In the genomic region with DNA sequence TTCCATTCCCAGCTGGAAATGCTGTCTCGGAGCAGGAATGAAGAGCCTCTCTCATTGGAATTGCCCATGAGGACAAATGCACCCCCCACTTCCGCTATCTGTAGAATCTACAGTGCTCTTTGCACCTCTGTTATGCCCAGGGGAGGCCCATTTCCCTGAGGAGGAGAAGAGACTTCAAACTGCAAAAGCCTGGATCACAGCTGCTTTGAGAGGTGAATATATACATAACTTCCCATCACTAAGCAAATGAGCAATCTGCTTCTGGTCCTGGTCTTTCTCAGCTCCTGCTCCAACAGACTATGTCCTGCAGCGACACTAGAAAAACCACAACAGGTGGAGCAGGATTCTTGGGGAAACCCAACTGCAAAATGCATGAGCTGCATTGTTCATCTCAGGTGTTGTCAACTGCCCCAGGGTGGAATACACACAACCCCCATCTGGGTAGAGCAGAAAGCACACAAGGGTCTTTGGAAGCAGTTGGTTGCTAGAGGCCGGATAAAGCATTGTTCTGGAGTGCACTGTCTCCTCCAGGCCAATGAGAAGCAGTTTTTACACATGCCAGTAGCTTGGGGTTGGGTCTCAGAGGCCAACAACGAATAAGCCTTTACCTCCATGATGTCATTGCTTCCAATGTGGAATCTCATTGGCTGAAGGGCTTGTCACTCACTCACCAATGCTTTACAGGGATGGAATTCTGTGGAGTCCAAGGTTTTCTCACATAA, we compare ENCODE assay signal across 8 cellular contexts.
DNase-seq lines count a peak whose midpoint lies in the region; ATAC-seq, FAIRE-seq and TF ChIP-seq lines count a peak whose summit lies in the region.
"Had no signal": no experiment of that assay in that cellular context is flagged by ENCODE, and none has a peak within 500 bp of the region (broad histone marks: within the 10 kb centered on the region; RNA-seq: fewer than 3 reads in every experiment).

No MANE protein-coding gene starts in this region.

- TF ChIP-seq POLR2A in GM12892 (IDR thresholded peaks at IDR 0.05; ENCODE audit: low read depth, low read length) = no peak

- FAIRE-seq in GM12892 (lab: Jason Lieb, UNC) = no peak

- H3K27me3 Mint-ChIP-seq in endodermal cell (ENCODE audit: insufficient read depth) = no peaks in the 10 kb centered on the region

- no peak overlapping the region for H2AK5ac ChIP-seq in neuronal stem cell (ENCODE audit: low read depth, low read length)

- peaks cover 33% of the 10 kb centered on the region for H3K4me1 Mint-ChIP-seq in endodermal cell

- H3K79me1 ChIP-seq in neuronal stem cell (ENCODE audit: low read depth, low read length) = no peaks in the 10 kb centered on the region

- H4K91ac ChIP-seq in neuronal stem cell (ENCODE audit: low read depth, low read length, poor library complexity) = no peak overlapping the region

- no peaks in the 10 kb centered on the region for H3K36me3 Mint-ChIP-seq in endodermal cell (ENCODE audit: low read depth)

- no peak overlapping the region for H2BK5ac ChIP-seq in neuronal stem cell (ENCODE audit: low read length)

- H3K4me3 ChIP-seq in GM12865 (ENCODE audit: low read depth, low read length) = no peak overlapping the region
- no peak overlapping the region for H3K4me3 ChIP-seq in endodermal cell (ENCODE audit: low read length)
- H3K4me3 ChIP-seq in neuronal stem cell (ENCODE audit: low read length in 2 of 2) = no peak overlapping the region
- H3K4me3 ChIP-seq: psoas muscle had no signal

- no peak overlapping the region for H3K4me2 ChIP-seq in neuronal stem cell (ENCODE audit: insufficient read depth, low read length, poor library complexity, severe bottlenecking)

- H3K27ac Mint-ChIP-seq in endodermal cell = peak overlapping the region; percentile 90

- WGBS in endodermal cell (ENCODE audit: insufficient coverage in 1 of 2, insufficient read length in 1 of 2), 2 experiments = 82 to 86% methylated on average over 3 to 5 of the region's 5 CpGs
- no CpG with 5 or more reads among the region's 5 CpGs for WGBS in neuronal stem cell (ENCODE audit: extremely low coverage in 2 of 2, insufficient read length in 2 of 2, insufficient replicate concordance in 1 of 2), 2 donors

- ATAC-seq in GM19035 (IDR thresholded peaks at IDR 0.05; ENCODE audit: unreplicated experiment) (no peak), HG03469 (IDR thresholded peaks at IDR 0.05; ENCODE audit: unreplicated experiment) (no peak)

- H2BK12ac ChIP-seq in neuronal stem cell (ENCODE audit: low read length) = no peak overlapping the region

- H3K4me1 ChIP-seq in endodermal cell (ENCODE audit: control insufficient read depth, insufficient read depth, low read length) (peaks cover 12% of the 10 kb centered on the region), neuronal stem cell (ENCODE audit: control insufficient read depth in 2 of 2, insufficient read depth in 1 of 2, low read depth in 1 of 2, low read length in 2 of 2) (peaks cover 0 to 22% of the 10 kb centered on the region in 2 donors)

- H3K27me3 ChIP-seq in endodermal cell (ENCODE audit: control insufficient read depth, insufficient read depth, low read length, poor library complexity, severe bottlenecking) (no peaks in the 10 kb centered on the region), neuronal stem cell (ENCODE audit: control insufficient read depth in 3 of 3, insufficient read depth in 3 of 3, low read depth in 1 of 3, low read length in 3 of 3) (peaks cover 0 to 11% (median 0%) of the 10 kb centered on the region in 3 experiments)

- H3K18ac ChIP-seq in neuronal stem cell (ENCODE audit: low read length) = no peak overlapping the region

- TF ChIP-seq CTCF in GM12865 (IDR thresholded peaks at IDR 0.05; ENCODE audit: insufficient read depth, low read depth, low read length, missing control alignments) = no peak
- no peak for TF ChIP-seq CTCF in endodermal cell (conservative IDR thresholded peaks at IDR 0.05)

- no peak overlapping the region for H3K23ac ChIP-seq in neuronal stem cell (ENCODE audit: low read depth, low read length, poor library complexity)

- H3K27ac ChIP-seq in endodermal cell (ENCODE audit: low read depth, low read length) (no peak overlapping the region), neuronal stem cell (replicated peaks; ENCODE audit: low read length) (no peak overlapping the region)
- H3K27ac ChIP-seq: psoas muscle had no signal

- H2BK15ac ChIP-seq in neuronal stem cell (ENCODE audit: low read length) = no peak overlapping the region

- H3K36me3 ChIP-seq in endodermal cell (ENCODE audit: control insufficient read depth, insufficient read depth, low read length) = no peaks in the 10 kb centered on the region
- H3K36me3 ChIP-seq in neuronal stem cell (replicated peaks in 1 of 2; ENCODE audit: control insufficient read depth in 2 of 2, insufficient read depth in 2 of 2, low read length in 2 of 2) = no peaks in the 10 kb centered on the region

- H4K8ac ChIP-seq in neuronal stem cell (ENCODE audit: low read depth, low read length) = no peak overlapping the region

- no peak overlapping the region for H2BK120ac ChIP-seq in neuronal stem cell (ENCODE audit: low read depth, low read length)

- H3K9me3 Mint-ChIP-seq in endodermal cell = no peaks in the 10 kb centered on the region

- no peak overlapping the region for H3K9ac ChIP-seq in endodermal cell (ENCODE audit: extremely low read depth, low read length, poor library complexity, severe bottlenecking)
- H3K9ac ChIP-seq in neuronal stem cell (ENCODE audit: low read depth, low read length, poor library complexity) = no peak overlapping the region

- no peak overlapping the region for H3K4me3 Mint-ChIP-seq in endodermal cell

- H3K9me3 ChIP-seq in endodermal cell (ENCODE audit: control insufficient read depth, low read length) (no peaks in the 10 kb centered on the region), neuronal stem cell (replicated peaks in 1 of 2; ENCODE audit: control insufficient read depth in 2 of 2, insufficient read depth in 1 of 2, low read depth in 1 of 2, low read length in 2 of 2) (no peaks in the 10 kb centered on the region)
- H3K9me3 ChIP-seq: psoas muscle had no signal

- H3K14ac ChIP-seq in neuronal stem cell (ENCODE audit: low read length) = no peak overlapping the region

- peak overlapping the region; percentile 38 for H2AFZ ChIP-seq in neuronal stem cell (ENCODE audit: low read length)

- DNase-seq in GM12865 (ENCODE audit: low read depth) (peak; percentile 68), NCI-H446 treated with DMSO at 0.1 percent for 48 hours (lab: John Stamatoyannopoulos, UW) (peak; percentile 25), endodermal cell (peak; percentile 97), neuronal stem cell (ENCODE audit: low spot score) (peak; percentile 95), GM12892 (ENCODE audit: insufficient read length) (no peak)
- DNase-seq: psoas muscle had no signal

- H3K4ac ChIP-seq in neuronal stem cell (ENCODE audit: low read length) = no peak overlapping the region
